Comparison of ENCODE assay signal across 8 cellular contexts in the genomic region with DNA sequence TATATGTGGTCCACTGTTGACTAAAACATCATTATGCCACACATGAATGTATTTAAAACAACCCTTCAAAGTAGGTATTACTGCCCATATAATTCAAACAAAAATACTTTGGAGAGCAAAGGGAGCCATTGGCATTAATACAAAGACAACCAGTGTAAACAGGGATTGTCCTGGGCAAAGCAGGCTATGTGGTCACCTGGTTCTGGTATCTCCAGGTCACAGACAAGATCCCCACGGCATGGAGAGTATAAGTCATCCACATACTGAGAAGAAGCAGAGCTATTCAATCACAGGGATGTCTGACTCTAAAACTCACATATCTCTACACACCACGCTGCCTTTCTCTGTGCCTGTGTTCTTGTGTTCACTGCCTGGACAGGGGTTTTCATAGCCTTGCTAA.
"Had no signal": no experiment of that assay in that cellular context is flagged by ENCODE, and none has a peak within 500 bp of the region (broad histone marks: within the 10 kb centered on the region; RNA-seq: fewer than 3 reads in every experiment).

No MANE protein-coding gene starts in this region.

- H3K27ac ChIP-seq: GM23248 had no signal

- FAIRE-seq: H54, HTR-8/SVneo, K562 had no signal

- H2AFZ ChIP-seq: GM23248 had no signal

- H3K4me3 Mint-ChIP-seq: H9 had no signal

- DNase-seq: GM23248, GOT3, H9, HCEC 1CT, KG1 had no signal

- H3K4me3 ChIP-seq: GM23248, K562 had no signal

- H3K9ac ChIP-seq: GM23248 had no signal

- H3K27ac Mint-ChIP-seq: H9 had no signal

- H3K9me3 Mint-ChIP-seq: H9 had no signal

- ATAC-seq: K562 had no signal
